In genomic region chr19:38402967-38403674, GRCh38 we compare ENCODE assay signal across 8 cellular contexts. TPM values are rescaled to one million over a fixed set of nuclear protein-coding genes. Genes with fewer than 3 reads are reported as not detected.
DNase-seq lines count a peak whose midpoint lies in the region; ATAC-seq and TF ChIP-seq lines count a peak whose summit lies in the region.

TSS of gene FAM98C (plus strand) at chr19:38403093. CDS start at chr19:38403154, 61 bp downstream.

- H3K27ac Mint-ChIP-seq in WTC11 = no peak within 1 kb of the TSS

- ATAC-seq in GM18909 (IDR thresholded peaks at IDR 0.05; ENCODE audit: poor library complexity, unreplicated experiment) = peak; percentile 91
- ATAC-seq in HG03175 (IDR thresholded peaks at IDR 0.05; ENCODE audit: unreplicated experiment) = peak; percentile 91
- ATAC-seq in WTC11 = peak; percentile 94

- peak within 1 kb of the TSS; percentile 77 for H3K4me3 Mint-ChIP-seq in WTC11

- TF ChIP-seq CTCF in WTC11 (IDR thresholded peaks at IDR 0.05) (peak; percentile 98), cardiac fibroblast (IDR thresholded peaks at IDR 0.05; ENCODE audit: low read depth, low read length) (peak; percentile 64)

- peak; percentile 100 for DNase-seq in AG08396 (ENCODE audit: low spot score)
- peak; percentile 100 for DNase-seq in NCI-H2227 treated with DMSO at 0.1 percent for 48 hours (lab: John Stamatoyannopoulos, UW)
- DNase-seq in WTC11 (ENCODE audit: low spot score) = peak; percentile 97
- peak; percentile 96 to 98 for DNase-seq in cardiac fibroblast (ENCODE audit: low read depth in 2 of 2)
- DNase-seq in iris pigment epithelial cell (ENCODE audit: low read depth) = peak; percentile 94
- peak; percentile 97 for DNase-seq in stimulated activated CD4-positive, alpha-beta T cell treated with anti-CD3 and anti-CD28 coated beads, Interleukin-12 subunit alpha, Interleukin-12 subunit beta, amount 100 ng/mL, for 4 hours

- CTCF ChIA-PET in WTC11 (lab: Charles Lee) = interaction anchor here (0.5 to 3.0 kb wide), 109 partner anchors 9 to 907 kb away, joined by 3 to 110 read pairs (median 5); partner anchors contain the start of genes ACTN4, C19orf33, CATSPERG and CCER2

- peak within 1 kb of the TSS; percentile 88 to 95 for H3K4me3 ChIP-seq in cardiac fibroblast (replicated peaks in 1 of 2; ENCODE audit: low read depth in 2 of 2, low read length in 2 of 2)

- H3K9me3 Mint-ChIP-seq in WTC11 = no peaks in the 10 kb centered on the region

- POLR2A ChIA-PET in WTC11 (lab: Charles Lee) = interaction anchor here (0.9 to 2.0 kb wide), 11 partner anchors 13 to 231 kb away, joined by 3 to 14 read pairs (median 4); partner anchors contain the start of genes GGN, PSMD8 and SPRED3

- H3K27me3 Mint-ChIP-seq in WTC11 (ENCODE audit: low read depth) = peaks cover 58% of the 10 kb centered on the region

- no peaks in the 10 kb centered on the region for H3K36me3 Mint-ChIP-seq in WTC11

- H3K4me1 Mint-ChIP-seq in WTC11 = no peaks in the 10 kb centered on the region

TF ChIP-seq in WTC11, 78 proteins besides CTCF, POLR2A, EP300 and RAD21 (continues in another document):
- peak; percentile 58; the same call in 1 of the 2 replicates for TF ChIP-seq FOXK1 (CRISPR knock-in tag; IDR thresholded peaks at IDR 0.05)
- peak; percentile 38; the same call in 1 of the 2 replicates for TF ChIP-seq CREM (CRISPR knock-in tag; IDR thresholded peaks at IDR 0.05)
- TF ChIP-seq TCF7 (CRISPR knock-in tag; IDR thresholded peaks at IDR 0.05; ENCODE audit: low read depth) = peak; percentile 65; the same call in 1 of the 2 replicates
- TF ChIP-seq, protein P1, sequence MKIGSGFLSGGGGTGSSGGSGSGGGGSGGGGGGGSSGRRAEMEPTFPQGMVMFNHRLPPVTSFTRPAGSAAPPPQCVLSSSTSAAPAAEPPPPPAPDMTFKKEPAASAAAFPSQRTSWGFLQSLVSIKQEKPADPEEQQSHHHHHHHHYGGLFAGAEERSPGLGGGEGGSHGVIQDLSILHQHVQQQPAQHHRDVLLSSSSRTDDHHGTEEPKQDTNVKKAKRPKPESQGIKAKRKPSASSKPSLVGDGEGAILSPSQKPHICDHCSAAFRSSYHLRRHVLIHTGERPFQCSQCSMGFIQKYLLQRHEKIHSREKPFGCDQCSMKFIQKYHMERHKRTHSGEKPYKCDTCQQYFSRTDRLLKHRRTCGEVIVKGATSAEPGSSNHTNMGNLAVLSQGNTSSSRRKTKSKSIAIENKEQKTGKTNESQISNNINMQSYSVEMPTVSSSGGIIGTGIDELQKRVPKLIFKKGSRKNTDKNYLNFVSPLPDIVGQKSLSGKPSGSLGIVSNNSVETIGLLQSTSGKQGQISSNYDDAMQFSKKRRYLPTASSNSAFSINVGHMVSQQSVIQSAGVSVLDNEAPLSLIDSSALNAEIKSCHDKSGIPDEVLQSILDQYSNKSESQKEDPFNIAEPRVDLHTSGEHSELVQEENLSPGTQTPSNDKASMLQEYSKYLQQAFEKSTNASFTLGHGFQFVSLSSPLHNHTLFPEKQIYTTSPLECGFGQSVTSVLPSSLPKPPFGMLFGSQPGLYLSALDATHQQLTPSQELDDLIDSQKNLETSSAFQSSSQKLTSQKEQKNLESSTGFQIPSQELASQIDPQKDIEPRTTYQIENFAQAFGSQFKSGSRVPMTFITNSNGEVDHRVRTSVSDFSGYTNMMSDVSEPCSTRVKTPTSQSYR (CRISPR knock-in tag; IDR thresholded peaks at IDR 0.05) = peak; percentile 54; the same call in 1 of the 2 replicates
- no peak for TF ChIP-seq AFF4 (CRISPR knock-in tag; IDR thresholded peaks at IDR 0.05; ENCODE audit: borderline replicate concordance)
- no peak for TF ChIP-seq SOX15 (CRISPR knock-in tag; IDR thresholded peaks at IDR 0.05)
- TF ChIP-seq EMX1 (CRISPR knock-in tag; IDR thresholded peaks at IDR 0.05) = no peak
- no peak for TF ChIP-seq HMGA2 (CRISPR knock-in tag; IDR thresholded peaks at IDR 0.05)
- TF ChIP-seq, protein P2, sequence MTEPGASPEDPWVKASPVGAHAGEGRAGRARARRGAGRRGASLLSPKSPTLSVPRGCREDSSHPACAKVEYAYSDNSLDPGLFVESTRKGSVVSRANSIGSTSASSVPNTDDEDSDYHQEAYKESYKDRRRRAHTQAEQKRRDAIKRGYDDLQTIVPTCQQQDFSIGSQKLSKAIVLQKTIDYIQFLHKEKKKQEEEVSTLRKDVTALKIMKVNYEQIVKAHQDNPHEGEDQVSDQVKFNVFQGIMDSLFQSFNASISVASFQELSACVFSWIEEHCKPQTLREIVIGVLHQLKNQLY (CRISPR knock-in tag; IDR thresholded peaks at IDR 0.05) = no peak
- TF ChIP-seq ATF1 (CRISPR knock-in tag; IDR thresholded peaks at IDR 0.05) = no peak
- TF ChIP-seq STAT6 (CRISPR knock-in tag; conservative IDR thresholded peaks at IDR 0.05; ENCODE audit: low read depth) = no peak
- TF ChIP-seq TEAD1 (CRISPR knock-in tag; IDR thresholded peaks at IDR 0.05) = no peak; the same call in 1 of the 2 replicates
- no peak for TF ChIP-seq IRF1 (CRISPR knock-in tag; IDR thresholded peaks at IDR 0.05)
- no peak for TF ChIP-seq SMAD4 (CRISPR knock-in tag; IDR thresholded peaks at IDR 0.05)
- TF ChIP-seq ZNF121 (CRISPR knock-in tag; IDR thresholded peaks at IDR 0.05) = no peak
- TF ChIP-seq IRF2 (CRISPR knock-in tag; IDR thresholded peaks at IDR 0.05; ENCODE audit: borderline replicate concordance, low read depth) = no peak
- TF ChIP-seq ZBTB43 (CRISPR knock-in tag; IDR thresholded peaks at IDR 0.05) = no peak
- TF ChIP-seq SP1 (CRISPR knock-in tag; conservative IDR thresholded peaks at IDR 0.05) = peak; percentile 99

RNA-seq across cellular contexts. Expression of gene FAM98C, which starts in this region (rescaled TPM):
- total RNA-seq in WTC11 (2021) = 9.7 to 12.2 TPM (median 10.2 TPM) in 3 replicates

Comparison
In these comparisons a context has a peak if more than half of its experiments do, and no peak if none do; other contexts are left out.
1. Peak in every context shown above with its lines: DNase-seq, ATAC-seq and H3K4me3 ChIP-seq.